8 cellular contexts compared by ENCODE assay signal in the genomic region with DNA sequence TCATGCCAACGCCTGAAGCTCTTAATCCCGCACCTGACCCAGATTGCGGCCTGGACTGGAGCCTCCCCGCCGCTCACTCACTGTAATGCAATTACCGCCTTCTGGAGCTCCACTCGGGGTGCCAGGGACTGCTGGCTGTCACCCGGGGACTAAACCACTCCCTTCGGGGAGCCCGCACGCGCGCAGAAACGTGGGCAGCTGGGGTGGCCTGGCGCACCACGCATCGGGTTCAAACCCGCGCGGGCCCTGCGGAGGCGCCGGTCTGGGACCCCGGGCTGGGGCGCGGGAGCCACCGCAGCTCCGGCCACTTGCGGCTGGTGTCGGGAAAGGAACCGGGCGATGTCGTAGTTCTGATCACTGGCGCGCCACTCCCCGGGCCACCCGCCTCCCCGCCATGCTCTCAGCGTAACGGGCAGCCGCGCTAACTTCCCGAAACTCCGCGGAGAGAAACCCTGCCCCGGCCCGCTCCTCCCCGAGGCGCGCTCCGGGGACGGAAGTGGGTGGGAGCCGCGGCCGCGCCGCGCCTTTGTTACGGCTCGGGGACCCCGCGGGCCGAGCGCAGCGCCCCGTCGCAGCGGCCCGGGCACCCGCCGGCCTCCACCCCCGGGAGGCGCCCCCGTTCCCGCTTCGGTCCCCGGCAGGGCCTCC.
DNase-seq lines count a peak whose midpoint lies in the region; ATAC-seq and TF ChIP-seq lines count a peak whose summit lies in the region.

No MANE protein-coding gene starts in this region.

- H3K4me1 Mint-ChIP-seq in neural crest cell = peaks cover 52% of the 10 kb centered on the region

- peak overlapping the region; percentile 87 to 99 (median 97) for H3K27ac ChIP-seq in thyroid gland

- H3K4me1 ChIP-seq in thyroid gland = peaks cover 32 to 41% of the 10 kb centered on the region in 2 donors

- peaks cover 0 to under 1% of the 10 kb centered on the region in 2 donors for H3K36me3 ChIP-seq in thyroid gland

- peak; percentile 65 for ATAC-seq in HG02759 (IDR thresholded peaks at IDR 0.05; ENCODE audit: unreplicated experiment)

- TF ChIP-seq CTCF in neural crest cell (conservative IDR thresholded peaks at IDR 0.05) (no peak), thyroid gland (IDR thresholded peaks at IDR 0.05) (no peak)

- no peaks in the 10 kb centered on the region for H3K27me3 ChIP-seq in thyroid gland

- no peaks in the 10 kb centered on the region for H3K36me3 Mint-ChIP-seq in neural crest cell (ENCODE audit: low read depth)

- H3K4me3 ChIP-seq in thyroid gland (replicated peaks in 1 of 3) = peak overlapping the region; percentile 34 to 83 (median 80)

- H3K27me3 Mint-ChIP-seq in neural crest cell (ENCODE audit: low read depth) = no peaks in the 10 kb centered on the region

- TF ChIP-seq POLR2A in thyroid gland (IDR thresholded peaks at IDR 0.05) = no peak

- H3K9me3 Mint-ChIP-seq in neural crest cell = no peaks in the 10 kb centered on the region

- 3 to 10% methylated on average over 8 to 18 of the region's 77 CpGs for WGBS in thyroid gland, 2 donors

- H3K4me3 Mint-ChIP-seq in neural crest cell = peak overlapping the region; percentile 94

- DNase-seq in DMS 273 (lab: John Stamatoyannopoulos, UW; ENCODE audit: unreplicated experiment) (peak; percentile 76), DMS 273 treated with DMSO at 0.1 percent for 48 hours (lab: John Stamatoyannopoulos, UW) (no peak), NCI-H82 (lab: John Stamatoyannopoulos, UW) (peak; percentile 71), activated T-helper 1 cell treated with Interleukin-2 at 50 U/mL for 16 hours (ENCODE audit: low read depth) (peak; percentile 36), fibroblast of peridontal ligament (ENCODE audit: extremely low read depth) (peak; percentile 37), neural crest cell (ENCODE audit: low read depth, low spot score) (peak; percentile 45), thyroid gland (peak; percentile 69 to 71)

- H3K9me3 ChIP-seq in thyroid gland = no peaks in the 10 kb centered on the region

- peak overlapping the region; percentile 90 for H3K27ac Mint-ChIP-seq in neural crest cell (ENCODE audit: unreplicated experiment)

- intact Hi-C loops in thyroid gland (cut with DNase I) = loop anchor here (10.0 kb wide), 2 partner anchors 100 to 140 kb away; a partner anchor contains a TSS
